22 cellular contexts compared by ENCODE assay signal in the genomic region with DNA sequence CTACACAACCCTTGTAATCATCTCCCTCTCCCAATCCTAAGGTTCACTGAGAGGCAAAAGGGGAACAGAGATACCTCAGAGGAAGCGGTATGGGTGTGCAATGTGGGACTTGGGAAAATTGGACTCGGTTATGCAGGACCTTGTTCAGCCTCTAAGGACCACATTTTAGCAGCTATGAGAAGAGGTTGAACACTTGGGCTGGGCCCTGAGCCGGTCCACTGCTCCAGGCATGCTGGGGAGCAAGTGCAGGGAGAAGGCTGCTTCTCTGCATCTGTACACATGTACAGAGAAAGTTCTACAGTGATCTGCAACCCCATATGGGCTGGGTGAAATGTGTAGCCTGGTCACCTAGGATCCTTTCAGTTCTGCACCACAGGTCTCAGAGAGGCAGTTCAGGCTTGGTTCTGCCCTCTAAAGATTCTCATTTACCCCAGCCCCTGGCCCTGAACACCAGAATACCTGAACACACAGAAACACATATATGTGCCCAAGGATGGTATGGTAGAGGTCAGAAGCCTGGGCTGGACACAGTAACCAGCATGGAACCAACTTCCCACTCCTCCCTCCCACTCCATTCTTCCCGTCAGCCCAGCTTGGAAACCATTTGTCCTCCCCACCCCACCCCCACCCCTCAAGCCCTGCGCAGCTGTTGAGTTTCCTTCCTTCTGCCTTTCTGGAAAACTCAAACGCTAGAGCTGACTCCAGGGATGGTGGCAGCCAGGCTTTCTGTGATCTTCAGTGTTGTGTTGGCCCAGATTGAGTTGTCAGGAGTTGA. TPM values are rescaled to one million over a fixed set of nuclear protein-coding genes. Genes with fewer than 3 reads are reported as not detected.
"Had no signal": no experiment of that assay in that cellular context is flagged by ENCODE, and none has a peak within 500 bp of the region (broad histone marks: within the 10 kb centered on the region; RNA-seq: fewer than 3 reads in every experiment).

No MANE protein-coding gene starts in this region.

- H3K4me1 ChIP-seq: colonic mucosa had no signal

- H3K27ac Mint-ChIP-seq: activated CD4-positive, alpha-beta memory T cell treated with anti-CD3 and anti-CD28 coated beads, Interleukin-2, amount 10 ng/mL, durations not matched to agents 7 days and 5 days; activated CD4-positive, alpha-beta T cell treated with anti-CD3 and anti-CD28 coated beads for 36 hours; activated naive CD8-positive, alpha-beta T cell treated with anti-CD3 and anti-CD28 coated beads for 36 hours; activated T-cell treated with anti-CD3 and anti-CD28 coated beads, Interleukin-2, amount 50 U/mL, for 72 hours; naive thymus-derived CD8-positive, alpha-beta T cell; stimulated activated naive B cell treated with anti-CD40 and anti-IgM and Interleukin-4, amounts not matched to agents 10 μg/mL and 1 μg/mL and 100 μg/mL, for 72 hours had no signal

- DNase-seq: activated CD4-positive, alpha-beta memory T cell treated with anti-CD3 and anti-CD28 coated beads, Interleukin-2, amount 10 ng/mL, durations not matched to agents 7 days and 5 days; activated CD4-positive, alpha-beta T cell treated with anti-CD3 and anti-CD28 coated beads for 36 hours; activated CD8-positive, alpha-beta memory T cell treated with anti-CD3 and anti-CD28 coated beads, Interleukin-2, amount 50 U/mL, for 4 hours; activated gamma-delta T cell treated with Interleukin-2 at 50 U/mL for 16 hours; activated naive CD8-positive, alpha-beta T cell treated with anti-CD3 and anti-CD28 coated beads for 36 hours; activated T-cell treated with anti-CD3 and anti-CD28 coated beads, Interleukin-2, amount 50 U/mL, for 72 hours; caudate nucleus; colonic mucosa; heart right ventricle; naive thymus-derived CD8-positive, alpha-beta T cell; nucleus accumbens; spleen; stimulated activated CD4-positive, alpha-beta T cell treated with anti-CD3 and anti-CD28 coated beads, Interleukin-1b, Interleukin-23, amount 100 ng/mL, for 48 hours; stimulated activated naive B cell treated with anti-CD40 and anti-IgM and Interleukin-4, amounts not matched to agents 10 μg/mL and 1 μg/mL and 100 μg/mL, for 72 hours; T-helper 9 cell; transverse colon had no signal

- H3K36me3 Mint-ChIP-seq: activated naive CD8-positive, alpha-beta T cell treated with anti-CD3 and anti-CD28 coated beads for 36 hours; stimulated activated naive B cell treated with anti-CD40 and anti-IgM and Interleukin-4, amounts not matched to agents 10 μg/mL and 1 μg/mL and 100 μg/mL, for 72 hours had no signal

- H3K9me3 Mint-ChIP-seq: activated CD4-positive, alpha-beta memory T cell treated with anti-CD3 and anti-CD28 coated beads, Interleukin-2, amount 10 ng/mL, durations not matched to agents 7 days and 5 days; activated naive CD8-positive, alpha-beta T cell treated with anti-CD3 and anti-CD28 coated beads for 36 hours; activated T-cell treated with anti-CD3 and anti-CD28 coated beads, Interleukin-2, amount 50 U/mL, for 72 hours; naive thymus-derived CD8-positive, alpha-beta T cell; stimulated activated naive B cell treated with anti-CD40 and anti-IgM and Interleukin-4, amounts not matched to agents 10 μg/mL and 1 μg/mL and 100 μg/mL, for 72 hours had no signal

- H3K4me3 Mint-ChIP-seq: activated CD4-positive, alpha-beta memory T cell treated with anti-CD3 and anti-CD28 coated beads, Interleukin-2, amount 10 ng/mL, durations not matched to agents 7 days and 5 days; activated CD4-positive, alpha-beta T cell treated with anti-CD3 and anti-CD28 coated beads for 36 hours; activated naive CD8-positive, alpha-beta T cell treated with anti-CD3 and anti-CD28 coated beads for 36 hours; activated T-cell treated with anti-CD3 and anti-CD28 coated beads, Interleukin-2, amount 50 U/mL, for 72 hours; stimulated activated naive B cell treated with anti-CD40 and anti-IgM and Interleukin-4, amounts not matched to agents 10 μg/mL and 1 μg/mL and 100 μg/mL, for 72 hours had no signal

- ATAC-seq: activated CD4-positive, alpha-beta T cell treated with anti-CD3 and anti-CD28 coated beads for 36 hours; activated T-cell treated with anti-CD3 and anti-CD28 coated beads, Interleukin-2, amount 50 U/mL, for 72 hours; heart right ventricle; stimulated activated naive B cell treated with anti-CD40 and anti-IgM and Interleukin-4, amounts not matched to agents 10 μg/mL and 1 μg/mL and 100 μg/mL, for 72 hours had no signal

- H3K36me3 ChIP-seq: colonic mucosa, heart right ventricle, right atrium auricular region, spleen, transverse colon had no signal

- H3K27ac ChIP-seq: colonic mucosa, heart right ventricle, right atrium auricular region, spleen, transverse colon had no signal

- H3K4me3 ChIP-seq: colonic mucosa, heart right ventricle, right atrium auricular region, spleen, transverse colon had no signal

- H3K9me3 ChIP-seq: colonic mucosa, heart right ventricle, right atrium auricular region, spleen, transverse colon had no signal

RNA-seq across cellular contexts. Expression of a gene that starts 10.3 kb away (rescaled TPM):
- total RNA-seq: activated CD4-positive, alpha-beta memory T cell treated with anti-CD3 and anti-CD28 coated beads, Interleukin-2, amount 10 ng/mL, durations not matched to agents 7 days and 5 days; activated CD4-positive, alpha-beta T cell treated with anti-CD3 and anti-CD28 coated beads for 36 hours; activated naive CD8-positive, alpha-beta T cell treated with anti-CD3 and anti-CD28 coated beads for 36 hours; activated T-cell treated with anti-CD3 and anti-CD28 coated beads, Interleukin-2, amount 50 U/mL, for 72 hours; astrocyte; colonic mucosa; endothelial cell of umbilical vein; frontal cortex; heart right ventricle; liver; naive thymus-derived CD8-positive, alpha-beta T cell; spleen had no signal
- polyA plus RNA-seq: endothelial cell of umbilical vein; liver; naive thymus-derived CD8-positive, alpha-beta T cell had no signal

RNA-seq across cellular contexts. Expression of a gene that starts 10.5 kb away (rescaled TPM):
- total RNA-seq: activated CD4-positive, alpha-beta T cell treated with anti-CD3 and anti-CD28 coated beads for 36 hours; astrocyte; colonic mucosa; frontal cortex; liver had no signal

RNA-seq across cellular contexts. Expression of a gene that starts 14.9 kb away (rescaled TPM):
- total RNA-seq: activated CD4-positive, alpha-beta memory T cell treated with anti-CD3 and anti-CD28 coated beads, Interleukin-2, amount 10 ng/mL, durations not matched to agents 7 days and 5 days; activated CD4-positive, alpha-beta T cell treated with anti-CD3 and anti-CD28 coated beads for 36 hours; activated naive CD8-positive, alpha-beta T cell treated with anti-CD3 and anti-CD28 coated beads for 36 hours; activated T-cell treated with anti-CD3 and anti-CD28 coated beads, Interleukin-2, amount 50 U/mL, for 72 hours; astrocyte; frontal cortex; naive thymus-derived CD8-positive, alpha-beta T cell; right atrium auricular region had no signal
- polyA plus RNA-seq: liver; naive thymus-derived CD8-positive, alpha-beta T cell had no signal

RNA-seq across cellular contexts. Expression of a gene that starts 34.4 kb away (rescaled TPM):
- total RNA-seq: activated CD4-positive, alpha-beta memory T cell treated with anti-CD3 and anti-CD28 coated beads, Interleukin-2, amount 10 ng/mL, durations not matched to agents 7 days and 5 days; activated CD4-positive, alpha-beta T cell treated with anti-CD3 and anti-CD28 coated beads for 36 hours; activated naive CD8-positive, alpha-beta T cell treated with anti-CD3 and anti-CD28 coated beads for 36 hours; activated T-cell treated with anti-CD3 and anti-CD28 coated beads, Interleukin-2, amount 50 U/mL, for 72 hours; astrocyte; colonic mucosa; fibroblast of lung; frontal cortex; heart right ventricle; liver; naive thymus-derived CD8-positive, alpha-beta T cell; right atrium auricular region; spleen; transverse colon had no signal
- polyA plus RNA-seq: heart right ventricle; liver; naive thymus-derived CD8-positive, alpha-beta T cell had no signal

RNA-seq across cellular contexts. Expression of a gene that starts 43.2 kb away (rescaled TPM):
- total RNA-seq: activated CD4-positive, alpha-beta memory T cell treated with anti-CD3 and anti-CD28 coated beads, Interleukin-2, amount 10 ng/mL, durations not matched to agents 7 days and 5 days; activated CD4-positive, alpha-beta T cell treated with anti-CD3 and anti-CD28 coated beads for 36 hours; activated naive CD8-positive, alpha-beta T cell treated with anti-CD3 and anti-CD28 coated beads for 36 hours; activated T-cell treated with anti-CD3 and anti-CD28 coated beads, Interleukin-2, amount 50 U/mL, for 72 hours; astrocyte; colonic mucosa; fibroblast of lung; frontal cortex; heart right ventricle; liver; naive thymus-derived CD8-positive, alpha-beta T cell; right atrium auricular region; spleen; transverse colon had no signal
- polyA plus RNA-seq: heart right ventricle; liver; naive thymus-derived CD8-positive, alpha-beta T cell had no signal
